10 cellular contexts compared by ENCODE assay signal in the genomic region with DNA sequence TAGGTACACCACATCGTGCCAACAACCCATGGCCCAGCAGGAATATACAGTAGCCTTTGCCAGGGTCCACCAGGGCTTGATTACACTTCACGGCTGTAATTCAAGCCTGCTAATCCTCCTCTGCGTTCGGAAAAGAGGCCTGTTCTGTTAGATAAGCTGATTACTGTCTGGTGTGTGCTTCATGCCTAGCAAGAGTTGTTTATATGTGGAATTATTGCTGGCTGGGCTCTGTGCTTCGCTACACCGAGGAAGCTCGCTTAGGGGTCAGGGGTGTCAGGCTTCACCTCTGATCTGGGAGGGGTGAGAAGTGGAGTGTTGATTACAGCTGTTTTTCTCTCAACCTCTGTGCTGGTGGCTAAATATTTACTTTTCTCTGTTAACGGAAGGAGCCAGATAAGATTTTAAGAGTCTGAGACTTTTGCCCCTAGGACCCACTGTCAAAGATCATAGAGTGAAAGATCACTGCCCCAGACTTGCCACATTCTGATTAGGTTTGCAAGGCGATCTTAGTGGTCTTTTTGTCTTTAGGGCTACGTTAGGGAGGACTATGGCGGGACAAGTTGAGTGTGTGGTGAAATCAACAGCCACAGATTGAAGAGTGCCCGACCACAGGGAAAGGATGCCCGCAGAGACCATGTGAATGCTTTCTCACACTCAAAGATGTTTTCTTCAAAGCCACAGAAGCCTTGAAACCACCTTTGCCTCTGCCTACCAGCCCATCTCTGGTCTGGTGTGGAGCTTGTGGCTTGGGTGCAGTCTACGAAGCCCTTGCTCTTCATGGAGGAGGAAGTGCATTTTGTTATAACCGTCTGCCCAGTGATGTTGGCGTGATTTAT.
A peak's percentile ranks its signal among the peaks of the same experiment; 100 is the strongest.
DNase-seq lines count a peak whose midpoint lies in the region; ATAC-seq and TF ChIP-seq lines count a peak whose summit lies in the region.
"Had no signal": no experiment of that assay in that cellular context is flagged by ENCODE, and none has a peak within 500 bp of the region (broad histone marks: within the 10 kb centered on the region; RNA-seq: fewer than 3 reads in every experiment).

No MANE protein-coding gene starts in this region.

- no peak overlapping the region for H3K9ac ChIP-seq in muscle layer of colon (ENCODE audit: low read length)
- H3K9ac ChIP-seq in Karpas-422 (ENCODE audit: low read length) = no peak overlapping the region

- H3K27ac ChIP-seq in heart left ventricle (peak overlapping the region in 8 of 12 donors; percentile 20 to 77 (median 36)), body of pancreas (peak overlapping the region; percentile 88 to 96 (median 90)), muscle layer of colon (ENCODE audit: low read depth, low read length) (peak overlapping the region; percentile 45), Karpas-422 (ENCODE audit: low read length) (no peak overlapping the region)

- H3K4me3 ChIP-seq in heart left ventricle (no peak overlapping the region), body of pancreas (no peak overlapping the region), muscle layer of colon (ENCODE audit: low read depth in 1 of 2, low read length in 2 of 2) (peak overlapping the region in 1 of 2 donors; percentile 2), Karpas-422 (ENCODE audit: low read length) (no peak overlapping the region)

- ATAC-seq in heart left ventricle (peak in 2 of 4 donors; percentile 14 to 35), Right ventricle myocardium superior (ENCODE audit: poor library complexity) (no peak), body of pancreas (peak; percentile 84), HG03342 (IDR thresholded peaks at IDR 0.05; ENCODE audit: unreplicated experiment) (no peak), GM19397 (IDR thresholded peaks at IDR 0.05; ENCODE audit: unreplicated experiment) (no peak), GM18517 (IDR thresholded peaks at IDR 0.05; ENCODE audit: unreplicated experiment) (no peak)
- ATAC-seq: activated T-cell treated with anti-CD3 and anti-CD28 coated beads, Interleukin-2, amount 50 U/mL, for 4 hours had no signal

- DNase-seq in heart left ventricle (no peak), Right ventricle myocardium superior (no peak), body of pancreas (peak; percentile 72 to 86 (median 80)), Karpas-422 (no peak)
- DNase-seq: activated T-cell treated with anti-CD3 and anti-CD28 coated beads, Interleukin-2, amount 50 U/mL, for 4 hours; T-helper 1 cell had no signal

- no peak overlapping the region for H2AFZ ChIP-seq in Karpas-422 (ENCODE audit: low read length)

- no peak for TF ChIP-seq POLR2A in heart left ventricle (IDR thresholded peaks at IDR 0.05)
- peak in 1 of 3 donors; percentile 10 for TF ChIP-seq POLR2A in body of pancreas (IDR thresholded peaks at IDR 0.05)

- intact Hi-C loops in heart left ventricle (cut with DNase I) (loop anchor here in 3 of 10 donors (5.0 kb wide), 2 partner anchors 58 to 218 kb away; partner anchors contain the start of gene PBX1 (in 2 of the 3)), Right ventricle myocardium superior (cut with DNase I) (no loop called here), body of pancreas (cut with DNase I) (no loop called here)

- H3K36me3 ChIP-seq in heart left ventricle (no peaks in the 10 kb centered on the region), body of pancreas (replicated peaks in 1 of 2; ENCODE audit: insufficient read depth in 1 of 2, low read depth in 2 of 2) (no peaks in the 10 kb centered on the region), muscle layer of colon (ENCODE audit: insufficient read depth, low read length) (no peaks in the 10 kb centered on the region), Karpas-422 (ENCODE audit: insufficient read depth, low read length) (no peaks in the 10 kb centered on the region)

- no peaks in the 10 kb centered on the region for H3K9me3 ChIP-seq in heart left ventricle
- H3K9me3 ChIP-seq in body of pancreas = no peaks in the 10 kb centered on the region
- no peaks in the 10 kb centered on the region for H3K9me3 ChIP-seq in muscle layer of colon (ENCODE audit: low read length)
- no peaks in the 10 kb centered on the region for H3K9me3 ChIP-seq in Karpas-422 (ENCODE audit: low read length)

- no peaks in the 10 kb centered on the region for H3K9me2 ChIP-seq in Karpas-422 (replicated peaks; ENCODE audit: insufficient read depth, low read length)

- no peaks in the 10 kb centered on the region for H3K27me3 ChIP-seq in heart left ventricle
- H3K27me3 ChIP-seq in body of pancreas = no peaks in the 10 kb centered on the region
- H3K27me3 ChIP-seq in muscle layer of colon (ENCODE audit: control insufficient read depth in 1 of 2, insufficient read depth in 2 of 2, low read length in 2 of 2) = no peaks in the 10 kb centered on the region
- H3K27me3 ChIP-seq in Karpas-422 (ENCODE audit: low read length) = no peaks in the 10 kb centered on the region

- WGBS in heart left ventricle, 4 donors = 59 to 66% (median 63%) methylated on average over 16 of the region's 16 CpGs
- WGBS in body of pancreas, 2 donors = 22 to 24% methylated on average over 16 of the region's 16 CpGs

- TF ChIP-seq CTCF in heart left ventricle (IDR thresholded peaks at IDR 0.05) (no peak), body of pancreas (IDR thresholded peaks at IDR 0.05) (peak in 1 of 7 experiments; percentile 2)

- peaks cover 0 to 83% (median 46%) of the 10 kb centered on the region in 12 donors for H3K4me1 ChIP-seq in heart left ventricle
- peaks cover 99% of the 10 kb centered on the region for H3K4me1 ChIP-seq in body of pancreas
- peaks cover 85% of the 10 kb centered on the region for H3K4me1 ChIP-seq in muscle layer of colon (ENCODE audit: insufficient read depth, low read length)
- no peaks in the 10 kb centered on the region for H3K4me1 ChIP-seq in Karpas-422 (ENCODE audit: low read length)

- no peaks in the 10 kb centered on the region for H4K20me1 ChIP-seq in Karpas-422 (ENCODE audit: insufficient read depth, low read depth, low read length)

- no peak overlapping the region for H3K4me2 ChIP-seq in Karpas-422 (ENCODE audit: low read depth, low read length, poor library complexity, severe bottlenecking)

- H3K79me2 ChIP-seq in Karpas-422 (ENCODE audit: low read length) = no peaks in the 10 kb centered on the region

Comparison
In these comparisons a context has a peak if more than half of its experiments do, and no peak if none do; other contexts are left out.
1. DNase-seq: peak in body of pancreas (4 of 4); none in heart left ventricle (0 of 5), Right ventricle myocardium superior (single experiment) and Karpas-422 (single experiment).